Comparison of ENCODE assay signal across 10 cellular contexts in the genomic region with DNA sequence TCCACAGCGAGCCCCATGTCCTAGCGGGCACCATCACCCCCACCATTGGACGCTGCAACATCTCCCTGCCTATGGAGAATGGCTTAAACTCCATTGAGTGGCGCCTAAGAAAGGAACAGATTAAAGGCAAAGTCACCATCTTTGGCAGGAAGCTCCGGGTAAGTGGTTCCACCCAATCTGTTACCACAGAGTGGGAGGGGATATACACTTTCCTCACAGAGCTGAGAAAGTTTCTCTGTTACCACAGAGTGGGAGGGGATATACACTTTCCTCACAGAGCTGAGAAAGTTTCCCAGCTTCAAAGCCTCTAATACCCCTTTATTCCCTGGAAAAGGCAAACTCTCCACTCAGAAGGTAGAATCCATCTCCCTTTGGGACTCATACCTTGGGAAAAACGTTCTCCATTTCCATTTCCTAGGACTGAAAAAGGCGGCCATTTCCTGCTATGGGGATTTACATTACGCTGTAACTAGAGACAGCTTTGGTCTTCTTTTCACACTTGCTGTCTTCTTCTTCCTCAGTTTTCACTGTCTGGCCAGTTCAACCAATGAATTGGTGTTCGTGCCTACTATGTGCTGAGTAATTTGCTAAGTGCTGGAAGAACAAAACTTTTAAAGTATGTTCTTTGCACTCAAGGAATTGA.
DNase-seq lines count a peak whose midpoint lies in the region; ATAC-seq, FAIRE-seq and TF ChIP-seq lines count a peak whose summit lies in the region.
"Had no signal": no experiment of that assay in that cellular context is flagged by ENCODE, and none has a peak within 500 bp of the region (broad histone marks: within the 10 kb centered on the region; RNA-seq: fewer than 3 reads in every experiment).

No MANE protein-coding gene starts in this region.

- peaks cover 4% of the 10 kb centered on the region for H3K4me1 ChIP-seq in endodermal cell (ENCODE audit: control insufficient read depth, insufficient read depth, low read length)

- intact Hi-C loops in head of caudate nucleus (cut with DNase I): no loop called here

- H3K27me3 ChIP-seq in endodermal cell (ENCODE audit: control insufficient read depth, insufficient read depth, low read length, poor library complexity, severe bottlenecking): no peaks in the 10 kb centered on the region

- peaks cover 8% of the 10 kb centered on the region for H3K9me3 ChIP-seq in endodermal cell (ENCODE audit: control insufficient read depth, low read length)

- H3K36me3 ChIP-seq in endodermal cell (ENCODE audit: control insufficient read depth, insufficient read depth, low read length): no peaks in the 10 kb centered on the region

- 94 to 95% methylated on average over 4 to 9 of the region's 9 CpGs for WGBS in endodermal cell (ENCODE audit: insufficient coverage in 1 of 2, insufficient read length in 1 of 2), 2 experiments

- H3K4me1 Mint-ChIP-seq in activated CD8-positive, alpha-beta memory T cell treated with anti-CD3 and anti-CD28 coated beads, Interleukin-2, amount 10 ng/mL, durations not matched to agents 7 days and 5 days: peaks cover 11% of the 10 kb centered on the region
- peaks cover 16% of the 10 kb centered on the region for H3K4me1 Mint-ChIP-seq in endodermal cell

- DNase-seq in AG10803 (ENCODE audit: low read depth): peak; percentile 61
- peak; percentile 20 for DNase-seq in GM19239 (ENCODE audit: insufficient read length, low spot score)
- DNase-seq in activated CD8-positive, alpha-beta memory T cell treated with anti-CD3 and anti-CD28 coated beads, Interleukin-2, amount 10 ng/mL, durations not matched to agents 7 days and 5 days: peak; percentile 47
- DNase-seq in DMS53 treated with DMSO at 0.1 percent for 48 hours (lab: John Stamatoyannopoulos, UW; ENCODE audit: unreplicated experiment): no peak
- no peak for DNase-seq in endodermal cell
- no peak for DNase-seq in GM19240 (ENCODE audit: insufficient read length, low spot score)
- DNase-seq in head of caudate nucleus: no peak

- no peaks in the 10 kb centered on the region for H3K9me3 Mint-ChIP-seq in activated CD8-positive, alpha-beta memory T cell treated with anti-CD3 and anti-CD28 coated beads, Interleukin-2, amount 10 ng/mL, durations not matched to agents 7 days and 5 days (ENCODE audit: low read depth)
- peaks cover 3% of the 10 kb centered on the region for H3K9me3 Mint-ChIP-seq in endodermal cell

- H3K27me3 Mint-ChIP-seq in activated CD8-positive, alpha-beta memory T cell treated with anti-CD3 and anti-CD28 coated beads, Interleukin-2, amount 10 ng/mL, durations not matched to agents 7 days and 5 days: peaks cover 27% of the 10 kb centered on the region
- H3K27me3 Mint-ChIP-seq in endodermal cell (ENCODE audit: insufficient read depth): peaks cover 12% of the 10 kb centered on the region

- no peak overlapping the region for H3K27ac Mint-ChIP-seq in activated CD8-positive, alpha-beta memory T cell treated with anti-CD3 and anti-CD28 coated beads, Interleukin-2, amount 10 ng/mL, durations not matched to agents 7 days and 5 days
- no peak overlapping the region for H3K27ac Mint-ChIP-seq in endodermal cell

- no peak overlapping the region for H3K4me3 Mint-ChIP-seq in activated CD8-positive, alpha-beta memory T cell treated with anti-CD3 and anti-CD28 coated beads, Interleukin-2, amount 10 ng/mL, durations not matched to agents 7 days and 5 days
- H3K4me3 Mint-ChIP-seq in endodermal cell: no peak overlapping the region
- H3K4me3 Mint-ChIP-seq: CD14-positive monocyte had no signal

- TF ChIP-seq CTCF in AG10803 (conservative IDR thresholded peaks at IDR 0.05; ENCODE audit: low read length) (no peak), endodermal cell (conservative IDR thresholded peaks at IDR 0.05) (no peak)

- ATAC-seq in HG03045 (IDR thresholded peaks at IDR 0.05; ENCODE audit: unreplicated experiment): peak; percentile 100
- peak; percentile 63 for ATAC-seq in activated CD8-positive, alpha-beta memory T cell treated with anti-CD3 and anti-CD28 coated beads, Interleukin-2, amount 10 ng/mL, durations not matched to agents 7 days and 5 days

- peak; percentile 99 for FAIRE-seq in GM19239 (lab: Jason Lieb, UNC)

- no peak overlapping the region for H3K4me3 ChIP-seq in AG10803 (ENCODE audit: low read length)
- no peak overlapping the region for H3K4me3 ChIP-seq in endodermal cell (ENCODE audit: low read length)

- no peak overlapping the region for H3K27ac ChIP-seq in endodermal cell (ENCODE audit: low read depth, low read length)
- H3K27ac ChIP-seq: KMS-11 had no signal

- no peaks in the 10 kb centered on the region for H3K36me3 Mint-ChIP-seq in activated CD8-positive, alpha-beta memory T cell treated with anti-CD3 and anti-CD28 coated beads, Interleukin-2, amount 10 ng/mL, durations not matched to agents 7 days and 5 days
- no peaks in the 10 kb centered on the region for H3K36me3 Mint-ChIP-seq in endodermal cell (ENCODE audit: low read depth)
- H3K36me3 Mint-ChIP-seq: CD14-positive monocyte had no signal

- H3K9ac ChIP-seq in endodermal cell (ENCODE audit: extremely low read depth, low read length, poor library complexity, severe bottlenecking): no peak overlapping the region
- H3K9ac ChIP-seq: KMS-11 had no signal

- CTCF ChIA-PET in activated CD8-positive, alpha-beta memory T cell treated with anti-CD3 and anti-CD28 coated beads, Interleukin-2, amount 10 ng/mL, durations not matched to agents 7 days and 5 days (lab: Charles Lee): no interaction called here

Comparison
In these comparisons a context has a peak if more than half of its experiments do, and no peak if none do; other contexts are left out.
1. DNase-seq: peak in AG10803 (single experiment), GM19239 (single experiment) and activated CD8-positive, alpha-beta memory T cell treated with anti-CD3 and anti-CD28 coated beads, Interleukin-2, amount 10 ng/mL, durations not matched to agents 7 days and 5 days (single experiment); none in DMS53 treated with DMSO at 0.1 percent for 48 hours (single experiment), endodermal cell (single experiment), GM19240 (single experiment) and head of caudate nucleus (0 of 42).